Comparison of ENCODE assay signal across 11 cellular contexts in genomic region chr14:72736348-72736747, GRCh38.
DNase-seq lines count a peak whose midpoint lies in the region; ATAC-seq and TF ChIP-seq lines count a peak whose summit lies in the region.
"Had no signal": no experiment of that assay in that cellular context is flagged by ENCODE, and none has a peak within 500 bp of the region (broad histone marks: within the 10 kb centered on the region; RNA-seq: fewer than 3 reads in every experiment).

No MANE protein-coding gene starts in this region.

- ATAC-seq in HG03457 (IDR thresholded peaks at IDR 0.05; ENCODE audit: unreplicated experiment): no peak
- ATAC-seq: activated CD4-positive, CD25-positive, alpha-beta regulatory T cell treated with anti-CD3 and anti-CD28 coated beads, Interleukin-2, amount 50 U/mL, for 24 hours had no signal

- H3K27me3 Mint-ChIP-seq in progenitor cell of endocrine pancreas: peaks cover 18% of the 10 kb centered on the region

- peak; percentile 70 for DNase-seq in GM04504 (ENCODE audit: low read depth)
- peak; percentile 96 for DNase-seq in NCI-H1694 treated with DMSO at 0.1 percent for 48 hours (lab: John Stamatoyannopoulos, UW)
- peak; percentile 15 for DNase-seq in dermis blood vessel endothelial cell
- no peak for DNase-seq in progenitor cell of endocrine pancreas (ENCODE audit: low spot score, unreplicated experiment)
- DNase-seq in NCI-H187 (lab: John Stamatoyannopoulos, UW): no peak
- no peak for DNase-seq in NCI-H446 (lab: John Stamatoyannopoulos, UW)
- DNase-seq: activated gamma-delta T cell treated with Interleukin-2 at 50 U/mL for 16 hours; effector CD4-positive, alpha-beta T cell; OCI-M1 had no signal

- no peaks in the 10 kb centered on the region for H3K4me1 Mint-ChIP-seq in progenitor cell of endocrine pancreas (ENCODE audit: low read depth)

- no peak overlapping the region for H3K27ac Mint-ChIP-seq in progenitor cell of endocrine pancreas

- TF ChIP-seq CTCF in progenitor cell of endocrine pancreas (IDR thresholded peaks at IDR 0.05; ENCODE audit: unreplicated experiment): peak; percentile 21

- H3K36me3 Mint-ChIP-seq in progenitor cell of endocrine pancreas (ENCODE audit: insufficient read depth): no peaks in the 10 kb centered on the region

- H3K4me3 Mint-ChIP-seq in progenitor cell of endocrine pancreas (ENCODE audit: low read depth): no peak overlapping the region

- H3K9me3 Mint-ChIP-seq in progenitor cell of endocrine pancreas (ENCODE audit: low read depth): no peaks in the 10 kb centered on the region

Comparison
In these comparisons a context has a peak if more than half of its experiments do, and no peak if none do; other contexts are left out.
1. DNase-seq: peak in GM04504 (single experiment), NCI-H1694 treated with DMSO at 0.1 percent for 48 hours (single experiment) and dermis blood vessel endothelial cell (single experiment); none in progenitor cell of endocrine pancreas (single experiment), NCI-H187 (0 of 2) and NCI-H446 (0 of 2).